Comparison of ENCODE assay signal across 8 cellular contexts in the genomic region with DNA sequence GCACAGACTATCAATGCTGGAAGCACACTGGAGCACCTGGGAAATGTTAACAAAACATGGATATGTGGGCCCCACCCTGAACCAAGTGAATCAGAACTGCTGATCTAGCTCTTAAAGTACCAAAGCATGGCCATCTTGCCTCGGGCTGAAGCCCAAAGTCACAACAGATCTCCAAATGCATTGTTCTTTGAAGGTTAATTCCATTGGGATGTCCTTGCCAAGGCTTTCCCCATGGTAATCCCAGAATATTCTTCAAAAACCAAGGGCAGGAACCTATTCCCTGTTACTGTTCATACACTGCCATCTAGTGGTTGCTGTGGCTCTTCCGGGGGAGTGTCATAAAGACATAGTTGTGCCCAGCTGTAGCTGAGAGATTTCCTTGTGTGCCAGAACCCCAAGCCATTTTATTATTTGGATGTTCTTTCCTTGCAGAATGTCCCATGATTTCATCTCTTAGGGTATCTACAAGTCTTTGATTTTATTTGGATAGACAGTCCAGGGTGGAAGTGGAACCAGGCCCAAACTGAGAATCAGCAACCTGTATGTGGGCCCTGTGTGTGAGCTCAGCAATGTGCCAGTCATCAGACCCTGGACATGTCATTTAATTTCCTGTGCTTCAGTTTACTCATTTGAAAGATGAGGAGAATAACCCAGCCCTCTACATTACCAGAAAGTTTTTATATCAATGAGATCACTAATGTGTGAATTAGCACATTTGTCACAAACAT.
A peak's percentile ranks its signal among the peaks of the same experiment; 100 is the strongest.
DNase-seq lines count a peak whose midpoint lies in the region; ATAC-seq and TF ChIP-seq lines count a peak whose summit lies in the region.

No MANE protein-coding gene starts in this region.

- no peak overlapping the region for H3K27ac ChIP-seq in adrenal gland

- WGBS in adrenal gland, 4 donors, result 0 to 9% (median 6%) methylated on average over 2 of the region's 2 CpGs

- no peak for TF ChIP-seq POLR2A in adrenal gland (IDR thresholded peaks at IDR 0.05)

- peak; percentile 81 to 92 (median 86) for TF ChIP-seq CTCF in adrenal gland (IDR thresholded peaks at IDR 0.05)

- intact Hi-C loops in adrenal gland (cut with DNase I), result loop anchor here (5.0 to 10.0 kb wide), 3 partner anchors 91 to 1099 kb away; a partner anchor contains a TSS
- intact Hi-C loops in left cardiac atrium (cut with DNase I), result loop anchor here in 1 of 2 donors (5.0 to 10.0 kb wide), 4 partner anchors 149 to 1099 kb away; no protein-coding TSS in a partner anchor

- peaks cover 6% of the 10 kb centered on the region for H3K27me3 ChIP-seq in adrenal gland

- H3K4me1 ChIP-seq in adrenal gland (replicated peaks in 1 of 2), result no peaks in the 10 kb centered on the region

- H3K4me3 ChIP-seq in adrenal gland, result no peak overlapping the region

- peak; percentile 83 for ATAC-seq in GM18907 (IDR thresholded peaks at IDR 0.05; ENCODE audit: unreplicated experiment)
- peak; percentile 77 for ATAC-seq in HG03175 (IDR thresholded peaks at IDR 0.05; ENCODE audit: unreplicated experiment)
- ATAC-seq in left cardiac atrium, result peak; percentile 95 to 96

- no peaks in the 10 kb centered on the region for H3K36me3 ChIP-seq in adrenal gland (replicated peaks in 1 of 2)

- no peaks in the 10 kb centered on the region for H3K9me3 ChIP-seq in adrenal gland (replicated peaks in 1 of 3)

- peak; percentile 31 for DNase-seq in CMK (ENCODE audit: low read depth)
- peak; percentile 87 for DNase-seq in NCI-H2171 treated with DMSO at 0.1 percent for 48 hours (lab: John Stamatoyannopoulos, UW)
- peak; percentile 51 to 77 (median 59) for DNase-seq in adrenal gland
- DNase-seq in left cardiac atrium, result peak; percentile 36
- DNase-seq in pulmonary artery endothelial cell (ENCODE audit: low read depth, low spot score), result peak; percentile 58
- DNase-seq in T-helper 9 cell, result no peak
